ENCODE assay signal across 33 cellular contexts in the genomic region with DNA sequence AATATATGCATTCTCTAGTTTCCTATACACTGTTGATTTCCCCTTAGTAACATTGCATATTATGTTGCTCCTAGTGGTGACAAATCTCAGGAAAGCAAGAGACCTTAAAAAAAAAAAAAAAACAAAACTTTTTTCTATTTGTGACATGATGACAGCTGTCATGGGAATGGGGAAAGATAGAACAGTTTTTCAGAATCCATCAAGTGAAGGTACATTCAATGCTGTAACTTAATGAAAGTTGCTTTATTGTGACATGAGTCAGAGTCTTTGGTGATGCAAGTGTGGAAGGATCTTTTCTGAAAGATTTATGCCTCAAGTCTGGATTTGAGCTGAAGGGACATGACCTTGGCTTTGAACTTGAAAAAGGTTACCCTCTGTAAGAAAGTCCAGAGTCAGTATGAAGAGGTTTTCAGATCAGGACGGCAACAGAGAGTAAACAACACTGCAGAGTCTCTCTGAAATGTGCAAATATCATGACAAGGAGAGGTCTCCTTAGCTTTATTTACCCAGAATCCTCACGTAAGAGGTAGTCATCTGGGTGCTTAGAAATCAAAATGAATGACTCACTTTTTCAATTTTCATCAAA.
"Had no signal": no experiment of that assay in that cellular context is flagged by ENCODE, and none has a peak within 500 bp of the region (broad histone marks: within the 10 kb centered on the region; RNA-seq: fewer than 3 reads in every experiment).

No MANE protein-coding gene starts in this region.

- H3K4me3 ChIP-seq: heart right ventricle, psoas muscle, sigmoid colon, thyroid gland, upper lobe of right lung had no signal

- H3K27me3 ChIP-seq: foreskin keratinocyte, heart right ventricle, sigmoid colon, thyroid gland, upper lobe of right lung had no signal

- H3K36me3 Mint-ChIP-seq: activated naive CD4-positive, alpha-beta T cell treated with anti-CD3 and anti-CD28 coated beads, Interleukin-2, amount 50 U/mL, for 72 hours; naive thymus-derived CD4-positive, alpha-beta T cell; stimulated activated memory B cell treated with anti-CD40 and anti-IgM and Interleukin-4, amounts not matched to agents 10 μg/mL and 1 μg/mL and 100 μg/mL, for 72 hours had no signal

- H3K4me3 Mint-ChIP-seq: activated T-cell treated with anti-CD3 and anti-CD28 coated beads, Interleukin-2, amount 50 U/mL, for 24 hours; activated T-helper 17 cell treated with anti-CD3 and anti-CD28 coated beads, Interleukin-2, amount 50 U/mL, for 72 hours; central memory CD8-positive, alpha-beta T cell; dendritic cell treated with granulocyte-macrophage colony-stimulating factor and Interleukin-4, amounts not matched to agents 40 ng/mL and 50 ng/mL, for 4 days; endodermal cell; naive thymus-derived CD4-positive, alpha-beta T cell; neural crest cell; stimulated activated memory B cell treated with anti-CD40 and anti-IgM and Interleukin-4, amounts not matched to agents 10 μg/mL and 1 μg/mL and 100 μg/mL, for 72 hours; stimulated activated naive CD8-positive, alpha-beta T cell treated with anti-CD3 and anti-CD28 coated beads, Interleukin-15, amount 100 ng/mL, for 72 hours had no signal

- H3K79me2 ChIP-seq: parathyroid adenoma had no signal

- H3K4me1 ChIP-seq: foreskin keratinocyte, psoas muscle, sigmoid colon, thyroid gland, upper lobe of right lung had no signal

- H3K4me1 Mint-ChIP-seq: activated T-helper 17 cell treated with anti-CD3 and anti-CD28 coated beads, Interleukin-2, amount 50 U/mL, for 72 hours; central memory CD8-positive, alpha-beta T cell; endodermal cell; naive thymus-derived CD4-positive, alpha-beta T cell; stimulated activated memory B cell treated with anti-CD40 and anti-IgM and Interleukin-4, amounts not matched to agents 10 μg/mL and 1 μg/mL and 100 μg/mL, for 72 hours; stimulated activated naive CD8-positive, alpha-beta T cell treated with anti-CD3 and anti-CD28 coated beads, Interleukin-15, amount 100 ng/mL, for 72 hours had no signal

- H3K27ac Mint-ChIP-seq: activated naive CD4-positive, alpha-beta T cell treated with anti-CD3 and anti-CD28 coated beads, Interleukin-2, amount 50 U/mL, for 72 hours; activated T-cell treated with anti-CD3 and anti-CD28 coated beads, Interleukin-2, amount 50 U/mL, for 24 hours; activated T-helper 17 cell treated with anti-CD3 and anti-CD28 coated beads, Interleukin-2, amount 50 U/mL, for 72 hours; dendritic cell treated with granulocyte-macrophage colony-stimulating factor and Interleukin-4, amounts not matched to agents 40 ng/mL and 50 ng/mL, for 4 days; endodermal cell; naive thymus-derived CD4-positive, alpha-beta T cell; stimulated activated memory B cell treated with anti-CD40 and anti-IgM and Interleukin-4, amounts not matched to agents 10 μg/mL and 1 μg/mL and 100 μg/mL, for 72 hours had no signal

- H2AFZ ChIP-seq: parathyroid adenoma had no signal

- H3K36me3 ChIP-seq: heart right ventricle, sigmoid colon, thyroid gland, upper lobe of right lung, WERI-Rb-1 had no signal

- H3K27ac ChIP-seq: foreskin keratinocyte, heart right ventricle, parathyroid adenoma, psoas muscle, sigmoid colon, thyroid gland, upper lobe of right lung, WERI-Rb-1 had no signal

- H3K27me3 Mint-ChIP-seq: activated T-cell treated with anti-CD3 and anti-CD28 coated beads, Interleukin-2, amount 50 U/mL, for 24 hours; central memory CD8-positive, alpha-beta T cell; dendritic cell treated with granulocyte-macrophage colony-stimulating factor and Interleukin-4, amounts not matched to agents 40 ng/mL and 50 ng/mL, for 4 days; stimulated activated memory B cell treated with anti-CD40 and anti-IgM and Interleukin-4, amounts not matched to agents 10 μg/mL and 1 μg/mL and 100 μg/mL, for 72 hours; stimulated activated naive CD8-positive, alpha-beta T cell treated with anti-CD3 and anti-CD28 coated beads, Interleukin-15, amount 100 ng/mL, for 72 hours had no signal

- DNase-seq: activated CD4-positive, alpha-beta T cell treated with anti-CD3 and anti-CD28 coated beads for 48 hours; activated CD4-positive, alpha-beta T cell treated with anti-CD3 and anti-CD28 coated beads, Interleukin-2, amount 50 U/mL, for 48 hours; activated CD8-positive, alpha-beta memory T cell treated with anti-CD3 and anti-CD28 coated beads for 24 hours; activated gamma-delta T cell treated with Interleukin-2 at 50 U/mL for 16 hours; activated T-cell treated with anti-CD3 and anti-CD28 coated beads, Interleukin-2, amount 50 U/mL, for 24 hours; endodermal cell; foreskin keratinocyte; heart right ventricle; left ventricle myocardium superior; mammary epithelial cell; midbrain; naive thymus-derived CD4-positive, alpha-beta T cell; occipital lobe; psoas muscle; sigmoid colon; small intestine; stimulated activated CD4-positive, alpha-beta T cell treated with anti-CD3 and anti-CD28 coated beads, Interleukin-4, amount 100 ng/mL, for 4 hours; stimulated activated CD8-positive, alpha-beta memory T cell treated with anti-CD3 and anti-CD28 coated beads, Interleukin-4, amount 100 ng/mL, for 48 hours; stimulated activated naive CD8-positive, alpha-beta T cell treated with anti-CD3 and anti-CD28 coated beads, Interleukin-15, amount 100 ng/mL, for 72 hours; substantia nigra; T-helper 9 cell; thyroid gland; upper lobe of right lung; WERI-Rb-1 had no signal

- ATAC-seq: activated CD4-positive, CD25-positive, alpha-beta regulatory T cell treated with anti-CD3 and anti-CD28 coated beads, Interleukin-2, amount 50 U/mL, for 24 hours; activated T-helper 17 cell treated with anti-CD3 and anti-CD28 coated beads, Interleukin-2, amount 50 U/mL, for 72 hours; esophagus mucosa; foreskin keratinocyte; heart right ventricle; left ventricle myocardium superior; naive thymus-derived CD4-positive, alpha-beta T cell; psoas muscle; stimulated activated memory B cell treated with anti-CD40 and anti-IgM and Interleukin-4, amounts not matched to agents 10 μg/mL and 1 μg/mL and 100 μg/mL, for 72 hours; stimulated activated naive CD8-positive, alpha-beta T cell treated with anti-CD3 and anti-CD28 coated beads, Interleukin-15, amount 100 ng/mL, for 72 hours; upper lobe of right lung had no signal

- H3K9me3 Mint-ChIP-seq: activated naive CD4-positive, alpha-beta T cell treated with anti-CD3 and anti-CD28 coated beads, Interleukin-2, amount 50 U/mL, for 72 hours; activated T-cell treated with anti-CD3 and anti-CD28 coated beads, Interleukin-2, amount 50 U/mL, for 24 hours; activated T-helper 17 cell treated with anti-CD3 and anti-CD28 coated beads, Interleukin-2, amount 50 U/mL, for 72 hours; dendritic cell treated with granulocyte-macrophage colony-stimulating factor and Interleukin-4, amounts not matched to agents 40 ng/mL and 50 ng/mL, for 4 days; endodermal cell; naive thymus-derived CD4-positive, alpha-beta T cell; neural crest cell; stimulated activated memory B cell treated with anti-CD40 and anti-IgM and Interleukin-4, amounts not matched to agents 10 μg/mL and 1 μg/mL and 100 μg/mL, for 72 hours; stimulated activated naive CD8-positive, alpha-beta T cell treated with anti-CD3 and anti-CD28 coated beads, Interleukin-15, amount 100 ng/mL, for 72 hours had no signal

- H3K9me3 ChIP-seq: psoas muscle, sigmoid colon, thyroid gland, upper lobe of right lung had no signal
